In genomic region chr17:33292184-33292980, GRCh38 we compare ENCODE assay signal across 9 cellular contexts. TPM values are rescaled to one million over a fixed set of nuclear protein-coding genes. Genes with fewer than 3 reads are reported as not detected.
DNase-seq lines count a peak whose midpoint lies in the region; ATAC-seq, FAIRE-seq and TF ChIP-seq lines count a peak whose summit lies in the region.
"Had no signal": no experiment of that assay in that cellular context is flagged by ENCODE, and none has a peak within 500 bp of the region (broad histone marks: within the 10 kb centered on the region; RNA-seq: fewer than 3 reads in every experiment).

No MANE protein-coding gene starts in this region.

- no peaks in the 10 kb centered on the region for H3K4me1 ChIP-seq in ACC112 (ENCODE audit: control insufficient read depth, insufficient read depth, low read length, unreplicated experiment)

- peaks cover 8% of the 10 kb centered on the region for H3K4me1 Mint-ChIP-seq in MCF 10A (ENCODE audit: insufficient read depth, unreplicated experiment)

- CTCF ChIA-PET in MCF 10A (lab: Yijun Ruan, JAX), result interaction anchor here (0.7 kb wide), 1 partner anchor 265 kb away, joined by 3 read pairs; no protein-coding TSS in a partner anchor

- peak; percentile 39 for DNase-seq in GM20000 (ENCODE audit: low spot score)
- no peak for DNase-seq in MCF 10A (ENCODE audit: unreplicated experiment)
- peak in 1 of 2 donors; percentile 59 for DNase-seq in left colon
- DNase-seq in GM19240 (ENCODE audit: insufficient read length, low spot score), result no peak
- no peak for DNase-seq in stimulated activated CD4-positive, alpha-beta T cell treated with anti-CD3 and anti-CD28 coated beads, Interleukin-4, amount 100 ng/mL, for 4 hours
- DNase-seq in H54 (ENCODE audit: insufficient read length, low spot score), result no peak

- POLR2A ChIA-PET in MCF 10A (lab: Yijun Ruan, JAX), result no interaction called here

- BruUV-seq in MCF 10A (replicated peaks; lab: Mats Ljungman, UMichigan), result no TSS peak

- no peaks in the 10 kb centered on the region for H3K79me2 ChIP-seq in ACC112 (ENCODE audit: control insufficient read depth, insufficient read depth, low read length, unreplicated experiment)

- H3K36me3 Mint-ChIP-seq in MCF 10A (ENCODE audit: insufficient read depth, unreplicated experiment), result no peaks in the 10 kb centered on the region

- peak overlapping the region; percentile 38 for H2AFZ ChIP-seq in ACC112 (ENCODE audit: low read length, unreplicated experiment)

- no peaks in the 10 kb centered on the region for H3K36me3 ChIP-seq in ACC112 (ENCODE audit: insufficient read depth, low read length)

- no peak for FAIRE-seq in H54 (lab: Jason Lieb, UNC)

- peak; percentile 73 for ATAC-seq in left colon
- ATAC-seq in GM21825 (IDR thresholded peaks at IDR 0.05; ENCODE audit: unreplicated experiment), result no peak

- H3K9me3 Mint-ChIP-seq in MCF 10A (ENCODE audit: unreplicated experiment), result no peaks in the 10 kb centered on the region
- H3K9me3 Mint-ChIP-seq: activated naive CD4-positive, alpha-beta T cell treated with anti-CD3 and anti-CD28 coated beads, Interleukin-2, amount 50 U/mL, for 72 hours had no signal

- no peak overlapping the region for H3K27ac ChIP-seq in ACC112 (ENCODE audit: low read depth, low read length)

- H3K27ac Mint-ChIP-seq in MCF 10A (ENCODE audit: low read depth, unreplicated experiment), result no peak overlapping the region
- H3K27ac Mint-ChIP-seq: activated naive CD4-positive, alpha-beta T cell treated with anti-CD3 and anti-CD28 coated beads, Interleukin-2, amount 50 U/mL, for 72 hours had no signal

- TF ChIP-seq POLR2A in H54 (IDR thresholded peaks at IDR 0.05; ENCODE audit: low read depth, low read length), result no peak

- intact Hi-C loops in MCF 10A (cut with micrococcal nuclease) (no loop called here), left colon (cut with DNase I, micrococcal nuclease) (no loop called here)

- peaks cover 88% of the 10 kb centered on the region for H3K27me3 ChIP-seq in ACC112 (ENCODE audit: insufficient read depth, low read length)

- peak overlapping the region; percentile 15 for H3K4me3 Mint-ChIP-seq in MCF 10A (ENCODE audit: unreplicated experiment)

- H3K4me3 ChIP-seq in ACC112 (ENCODE audit: low read depth, low read length), result peak overlapping the region; percentile 72

- TF ChIP-seq CTCF in GM20000 (IDR thresholded peaks at IDR 0.05; ENCODE audit: extremely low read depth, missing control alignments), result no peak
- TF ChIP-seq CTCF in MCF 10A (IDR thresholded peaks at IDR 0.05; ENCODE audit: unreplicated experiment), result peak; percentile 18

- peaks cover 48% of the 10 kb centered on the region for H3K27me3 Mint-ChIP-seq in MCF 10A (ENCODE audit: insufficient read depth, unreplicated experiment)

RNA-seq across cellular contexts. Expression of gene ASIC2, which starts 0.7 kb away (rescaled TPM):
- total RNA-seq in MCF 10A (2022) (not detected in 2 replicates), left colon (1 to 10 TPM; 2.0 to 2.2 TPM)
- total RNA-seq: activated naive CD4-positive, alpha-beta T cell treated with anti-CD3 and anti-CD28 coated beads, Interleukin-2, amount 50 U/mL, for 72 hours had no signal
